8 cellular contexts compared by ENCODE assay signal in genomic region chr7:832292-832967, GRCh38. TPM values are rescaled to one million over a fixed set of nuclear protein-coding genes. Genes with fewer than 3 reads are reported as not detected.
A peak's percentile ranks its signal among the peaks of the same experiment; 100 is the strongest.
DNase-seq lines count a peak whose midpoint lies in the region; ATAC-seq and TF ChIP-seq lines count a peak whose summit lies in the region.

Gene SUN1 (plus strand): TSS chr7:832476. CDS start chr7:832525, 49 bp downstream.

- peak; percentile 49 for ATAC-seq in GM21360 (IDR thresholded peaks at IDR 0.05; ENCODE audit: unreplicated experiment)

- no peaks in the 10 kb centered on the region for H3K9me3 Mint-ChIP-seq in neural crest cell

- WGBS in esophagus muscularis mucosa: 27% methylated on average over 22 of the region's 22 CpGs
- WGBS in tibial nerve, 2 donors: 72 to 76% methylated on average over 22 of the region's 22 CpGs

- H3K36me3 Mint-ChIP-seq in neural crest cell (ENCODE audit: low read depth): peaks cover 3% of the 10 kb centered on the region

- peak within 1 kb of the TSS; percentile 90 to 95 (median 92) for H3K27ac ChIP-seq in esophagus muscularis mucosa (replicated peaks in 1 of 4)
- peak within 1 kb of the TSS; percentile 76 to 87 (median 81) for H3K27ac ChIP-seq in tibial nerve

- H3K27me3 ChIP-seq in esophagus muscularis mucosa (no peaks in the 10 kb centered on the region), tibial nerve (no peaks in the 10 kb centered on the region)

- in situ Hi-C loops in ACHN (cut with HindIII; ENCODE audit: low pct_ligation_motif_present, low pct_unique_long_range_greater_than_20kb, low sequenced_read_pairs): no loop called here

- no peaks in the 10 kb centered on the region for H3K27me3 Mint-ChIP-seq in neural crest cell (ENCODE audit: low read depth)

- peak in 1 of 3 experiments; percentile 9 for TF ChIP-seq CTCF in esophagus muscularis mucosa (IDR thresholded peaks at IDR 0.05)
- TF ChIP-seq CTCF in neural crest cell (conservative IDR thresholded peaks at IDR 0.05): no peak
- no peak for TF ChIP-seq CTCF in tibial nerve (IDR thresholded peaks at IDR 0.05)

- peaks cover 31% of the 10 kb centered on the region for H3K4me1 Mint-ChIP-seq in neural crest cell

- H3K36me3 ChIP-seq in esophagus muscularis mucosa: peaks cover 0 to 4% (median 1%) of the 10 kb centered on the region in 4 donors
- H3K36me3 ChIP-seq in tibial nerve: peaks cover 0 to 27% (median 0%) of the 10 kb centered on the region in 3 donors

- no peak for TF ChIP-seq EP300 in Ishikawa (IDR thresholded peaks at IDR 0.05; ENCODE audit: borderline replicate concordance)
- no peak for TF ChIP-seq EP300 in esophagus muscularis mucosa (IDR thresholded peaks at IDR 0.05)
- no peak for TF ChIP-seq EP300 in tibial nerve (IDR thresholded peaks at IDR 0.05)

- no peak for TF ChIP-seq RAD21 in Ishikawa (IDR thresholded peaks at IDR 0.05; ENCODE audit: low read depth)

- intact Hi-C loops in esophagus muscularis mucosa (cut with DNase I): loop anchor here (10.0 kb wide), 1 partner anchor 48 kb away; no protein-coding TSS in a partner anchor

- peak within 1 kb of the TSS; percentile 19 to 51 (median 33) for H3K4me3 ChIP-seq in esophagus muscularis mucosa
- H3K4me3 ChIP-seq in tibial nerve: peak within 1 kb of the TSS in 2 of 4 donors; percentile 3

- H3K4me1 ChIP-seq in esophagus muscularis mucosa (peaks cover 93 to 97% (median 94%) of the 10 kb centered on the region in 4 donors), tibial nerve (peaks cover 0 to 63% (median 25%) of the 10 kb centered on the region in 4 donors)

- H3K9me3 ChIP-seq in esophagus muscularis mucosa (no peaks in the 10 kb centered on the region), tibial nerve (no peaks in the 10 kb centered on the region)

- H3K4me3 Mint-ChIP-seq in neural crest cell: no peak within 1 kb of the TSS

- no peak within 1 kb of the TSS for H3K27ac Mint-ChIP-seq in neural crest cell (ENCODE audit: unreplicated experiment)

- DNase-seq in ACHN: peak; percentile 72
- peak; percentile 66 for DNase-seq in activated T-cell treated with anti-CD3 and anti-CD28 coated beads for 24 hours (ENCODE audit: low read depth)
- DNase-seq in esophagus muscularis mucosa (ENCODE audit: extremely low spot score): no peak
- DNase-seq in neural crest cell (ENCODE audit: low read depth, low spot score): no peak
- DNase-seq in tibial nerve (ENCODE audit: low spot score in 2 of 2): no peak
- no peak for DNase-seq in amygdala (lab: John Stamatoyannopoulos, UW)

- no peak for TF ChIP-seq POLR2A in esophagus muscularis mucosa (IDR thresholded peaks at IDR 0.05; ENCODE audit: low read depth)
- TF ChIP-seq POLR2A in tibial nerve (IDR thresholded peaks at IDR 0.05): no peak

TF ChIP-seq in Ishikawa, 13 proteins besides CTCF, POLR2A, EP300 and RAD21:
- no peak for TF ChIP-seq YY1 (IDR thresholded peaks at IDR 0.05; ENCODE audit: low read depth)
- no peak for TF ChIP-seq FOXM1 (IDR thresholded peaks at IDR 0.05; ENCODE audit: borderline replicate concordance, low read depth)
- TF ChIP-seq, protein P1, sequence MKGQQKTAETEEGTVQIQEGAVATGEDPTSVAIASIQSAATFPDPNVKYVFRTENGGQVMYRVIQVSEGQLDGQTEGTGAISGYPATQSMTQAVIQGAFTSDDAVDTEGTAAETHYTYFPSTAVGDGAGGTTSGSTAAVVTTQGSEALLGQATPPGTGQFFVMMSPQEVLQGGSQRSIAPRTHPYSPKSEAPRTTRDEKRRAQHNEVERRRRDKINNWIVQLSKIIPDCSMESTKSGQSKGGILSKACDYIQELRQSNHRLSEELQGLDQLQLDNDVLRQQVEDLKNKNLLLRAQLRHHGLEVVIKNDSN (IDR thresholded peaks at IDR 0.05): no peak
- TF ChIP-seq REST (IDR thresholded peaks at IDR 0.05; ENCODE audit: low read depth): no peak
- TF ChIP-seq EGR1 (IDR thresholded peaks at IDR 0.05): no peak
- no peak for TF ChIP-seq TCF12 (IDR thresholded peaks at IDR 0.05; ENCODE audit: low read depth)
- TF ChIP-seq TEAD4 (IDR thresholded peaks at IDR 0.05): peak; percentile 52
- TF ChIP-seq ZBTB7A (IDR thresholded peaks at IDR 0.05; ENCODE audit: low read depth): no peak
- no peak for TF ChIP-seq TAF1 (IDR thresholded peaks at IDR 0.05; ENCODE audit: low read depth)
- TF ChIP-seq, protein P2, sequence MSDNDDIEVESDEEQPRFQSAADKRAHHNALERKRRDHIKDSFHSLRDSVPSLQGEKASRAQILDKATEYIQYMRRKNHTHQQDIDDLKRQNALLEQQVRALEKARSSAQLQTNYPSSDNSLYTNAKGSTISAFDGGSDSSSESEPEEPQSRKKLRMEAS (IDR thresholded peaks at IDR 0.05): peak; percentile 57; the same call in 1 of the 2 replicates
- no peak for TF ChIP-seq CEBPB (IDR thresholded peaks at IDR 0.05)
- no peak for TF ChIP-seq NFIC (IDR thresholded peaks at IDR 0.05)
- TF ChIP-seq CREB1 (IDR thresholded peaks at IDR 0.05; ENCODE audit: low read depth): no peak

RNA-seq across cellular contexts. Expression of gene SUN1, which starts in this region (rescaled TPM):
- total RNA-seq in esophagus muscularis mucosa: 100 to 1,000 TPM; 132 to 149 (median 147) TPM
- total RNA-seq in neural crest cell: 99.9 and 101 TPM in 2 replicates
- total RNA-seq in tibial nerve: 100 to 1,000 TPM; 243 to 263 (median 244) TPM

Comparison
In these comparisons a context has a peak if more than half of its experiments do, and no peak if none do; other contexts are left out.
1. DNase-seq: peak in ACHN (single experiment) and activated T-cell treated with anti-CD3 and anti-CD28 coated beads for 24 hours (single experiment); none in esophagus muscularis mucosa (single experiment), neural crest cell (single experiment), tibial nerve (0 of 2) and amygdala (0 of 56).